In the genomic region with DNA sequence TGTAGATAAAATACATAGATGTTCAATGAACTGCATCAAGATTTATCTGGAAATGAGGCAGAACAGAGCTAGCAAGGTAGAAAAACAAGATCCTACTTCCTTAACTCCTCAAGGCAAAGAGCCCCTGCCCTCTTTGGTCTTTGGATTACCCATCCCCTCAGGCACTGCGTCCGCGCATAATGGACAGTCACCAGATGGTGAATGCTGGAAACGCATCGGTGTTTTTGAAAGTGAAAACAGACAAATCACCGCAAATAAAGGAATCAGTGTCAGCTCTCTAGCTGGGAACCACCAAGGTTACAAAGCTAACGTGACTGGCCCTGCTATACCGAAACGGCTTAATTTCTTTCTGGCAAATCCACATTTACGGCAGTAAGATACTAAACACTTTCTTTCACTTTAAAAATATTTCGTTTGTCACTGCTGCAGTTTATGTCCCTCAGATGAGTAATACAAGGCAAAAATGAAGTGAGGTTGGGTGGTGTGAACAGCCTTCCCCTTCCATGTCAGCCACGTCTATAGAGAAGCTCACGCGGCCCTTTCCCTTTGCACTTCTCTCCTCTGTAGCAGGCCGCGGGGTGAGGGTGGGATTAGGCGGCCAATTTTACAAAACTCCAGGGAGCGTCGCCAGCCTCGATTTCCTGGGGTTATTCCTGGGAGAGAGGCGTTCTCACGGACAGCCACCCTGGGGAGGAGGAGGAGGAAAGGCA, we compare ENCODE assay signal across 10 cellular contexts. TPM values are rescaled to one million over a fixed set of nuclear protein-coding genes. Genes with fewer than 3 reads are reported as not detected.
A peak's percentile ranks its signal among the peaks of the same experiment; 100 is the strongest.
DNase-seq lines count a peak whose midpoint lies in the region; ATAC-seq, FAIRE-seq and TF ChIP-seq lines count a peak whose summit lies in the region.
"Had no signal": no experiment of that assay in that cellular context is flagged by ENCODE, and none has a peak within 500 bp of the region (broad histone marks: within the 10 kb centered on the region; RNA-seq: fewer than 3 reads in every experiment).

No MANE protein-coding gene starts in this region.

- DNase-seq in HFF-Myc (ENCODE audit: extremely low read depth, low read depth) (no peak), T1000 (lab: John Stamatoyannopoulos, UW) (no peak), D721Med (ENCODE audit: insufficient read length, low spot score) (no peak)
- no peak for DNase-seq in activated T-helper 1 cell treated with anti-CD3 and anti-CD28 coated beads, Interleukin-12 subunit alpha, Interleukin-12 subunit beta, Interleukin-2, Interleukin-4 antibody, amounts not matched to agents 30 ng/mL and 10 ng/mL and 1 ng/mL, durations not matched to agents 14 hours and 24 hours and 36 hours (ENCODE audit: low spot score)
- DNase-seq: small intestine had no signal

- H3K4me3 Mint-ChIP-seq in activated T-helper 1 cell treated with anti-CD3 and anti-CD28 coated beads, Interleukin-12 subunit alpha, Interleukin-12 subunit beta, Interleukin-2, Interleukin-4 antibody, amounts not matched to agents 30 ng/mL and 10 ng/mL and 1 ng/mL, durations not matched to agents 14 hours and 24 hours and 36 hours: peak overlapping the region; percentile 17

- no peak for TF ChIP-seq CTCF in HFF-Myc (IDR thresholded peaks at IDR 0.05; ENCODE audit: low read depth, low read length, missing control alignments)
- no peak for TF ChIP-seq CTCF in D721Med (IDR thresholded peaks at IDR 0.05; ENCODE audit: insufficient read depth, missing control alignments)

- peaks cover 12% of the 10 kb centered on the region for H3K4me1 Mint-ChIP-seq in activated T-helper 1 cell treated with anti-CD3 and anti-CD28 coated beads, Interleukin-12 subunit alpha, Interleukin-12 subunit beta, Interleukin-2, Interleukin-4 antibody, amounts not matched to agents 30 ng/mL and 10 ng/mL and 1 ng/mL, durations not matched to agents 14 hours and 24 hours and 36 hours (ENCODE audit: low read depth)

- H3K36me3 Mint-ChIP-seq in activated T-helper 1 cell treated with anti-CD3 and anti-CD28 coated beads, Interleukin-12 subunit alpha, Interleukin-12 subunit beta, Interleukin-2, Interleukin-4 antibody, amounts not matched to agents 30 ng/mL and 10 ng/mL and 1 ng/mL, durations not matched to agents 14 hours and 24 hours and 36 hours (ENCODE audit: low read depth): no peaks in the 10 kb centered on the region

- ATAC-seq in HG02571 (IDR thresholded peaks at IDR 0.05; ENCODE audit: unreplicated experiment): no peak

- intact Hi-C loops in activated T-helper 1 cell treated with anti-CD3 and anti-CD28 coated beads, Interleukin-12 subunit alpha, Interleukin-12 subunit beta, Interleukin-2, Interleukin-4 antibody, amounts not matched to agents 30 ng/mL and 10 ng/mL and 1 ng/mL, durations not matched to agents 14 hours and 24 hours and 36 hours (cut with micrococcal nuclease): loop anchor here (5.0 kb wide), 1 partner anchor 108 kb away; no protein-coding TSS in a partner anchor

- H3K9me3 Mint-ChIP-seq in activated T-helper 1 cell treated with anti-CD3 and anti-CD28 coated beads, Interleukin-12 subunit alpha, Interleukin-12 subunit beta, Interleukin-2, Interleukin-4 antibody, amounts not matched to agents 30 ng/mL and 10 ng/mL and 1 ng/mL, durations not matched to agents 14 hours and 24 hours and 36 hours: peaks cover 20% of the 10 kb centered on the region

- H3K4me3 ChIP-seq in HFF-Myc (replicated peaks; ENCODE audit: low read depth, low read length) (peak overlapping the region; percentile 17; the same call in 1 of the 2 replicates), iPS-11a (ENCODE audit: low read depth, low read length) (peak overlapping the region; percentile 57), skin epidermis (peak overlapping the region in 5 of 7 experiments; percentile 1 to 33 (median 8))

- peak overlapping the region; percentile 14 for H3K27ac Mint-ChIP-seq in activated T-helper 1 cell treated with anti-CD3 and anti-CD28 coated beads, Interleukin-12 subunit alpha, Interleukin-12 subunit beta, Interleukin-2, Interleukin-4 antibody, amounts not matched to agents 30 ng/mL and 10 ng/mL and 1 ng/mL, durations not matched to agents 14 hours and 24 hours and 36 hours

- FAIRE-seq in D721Med (lab: Jason Lieb, UNC): no peak
- FAIRE-seq: RCC 7860, small intestine had no signal

- peaks cover 55% of the 10 kb centered on the region for H3K27me3 Mint-ChIP-seq in activated T-helper 1 cell treated with anti-CD3 and anti-CD28 coated beads, Interleukin-12 subunit alpha, Interleukin-12 subunit beta, Interleukin-2, Interleukin-4 antibody, amounts not matched to agents 30 ng/mL and 10 ng/mL and 1 ng/mL, durations not matched to agents 14 hours and 24 hours and 36 hours (ENCODE audit: insufficient read depth)

- no peak overlapping the region for H3K27ac ChIP-seq in skin epidermis
- H3K27ac ChIP-seq: HL-60 had no signal

RNA-seq across cellular contexts. Expression of a gene that starts 0.6 kb away (rescaled TPM):
- not detected in 2 replicates for total RNA-seq in activated T-helper 1 cell treated with anti-CD3 and anti-CD28 coated beads, Interleukin-12 subunit alpha, Interleukin-12 subunit beta, Interleukin-2, Interleukin-4 antibody, amounts not matched to agents 30 ng/mL and 10 ng/mL and 1 ng/mL, durations not matched to agents 14 hours and 24 hours and 36 hours
